Comparison of ENCODE assay signal across 1 cellular context in the genomic region with DNA sequence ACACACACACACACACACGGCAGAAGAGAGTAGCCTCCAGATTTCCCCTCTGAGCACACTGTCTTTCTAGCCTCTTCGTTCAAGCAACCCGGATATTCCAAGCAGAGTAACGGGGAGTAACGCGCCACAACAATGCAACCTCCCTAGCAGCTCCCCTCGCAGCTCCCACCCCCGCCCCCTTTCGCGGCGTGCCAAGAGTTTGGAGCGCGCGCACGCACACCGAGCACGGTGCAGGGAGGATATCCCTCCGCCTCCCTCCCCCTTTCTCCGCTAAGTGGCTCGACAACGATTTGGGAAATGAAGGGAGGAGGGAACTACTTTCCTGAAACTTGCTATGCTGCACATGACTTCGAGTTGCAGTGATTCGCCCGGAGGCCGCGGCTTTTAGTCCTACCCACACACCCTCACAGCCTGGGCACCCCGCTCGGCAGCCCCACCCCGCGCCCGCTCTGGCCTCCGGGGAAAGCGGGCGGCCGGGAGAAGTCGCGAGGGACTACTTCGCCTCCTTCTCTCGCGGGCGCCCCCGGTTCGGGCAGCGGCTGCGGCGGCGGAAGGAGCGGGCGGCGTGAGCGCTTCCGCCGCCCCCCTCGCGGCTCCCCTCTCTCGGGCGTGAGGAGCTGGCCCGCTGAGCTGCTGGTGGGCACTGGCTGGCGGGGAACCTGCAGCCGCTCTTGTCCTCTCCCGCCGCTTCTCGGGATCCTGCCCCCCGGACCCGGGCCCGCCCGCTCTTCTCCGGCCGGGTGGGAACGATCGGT.
A peak's percentile ranks its signal among the peaks of the same experiment; 100 is the strongest.
TF ChIP-seq lines count a peak whose summit lies in the region.

No MANE protein-coding gene starts in this region.

TF ChIP-seq in HepG2, 621 proteins besides CTCF, POLR2A, EP300 and RAD21 (continued from another document and continues in another):
- TF ChIP-seq ZNF446 (CRISPR knock-in tag; IDR thresholded peaks at IDR 0.05) (peak; percentile 65; the same call in 1 of the 2 replicates), ZNF747 (CRISPR knock-in tag; IDR thresholded peaks at IDR 0.05; ENCODE audit: borderline replicate concordance) (no peak), SOX5 (CRISPR knock-in tag; IDR thresholded peaks at IDR 0.05; ENCODE audit: borderline replicate concordance) (0 out of 2 replicates have a peak, but pooled peaks have one; percentile 6), SATB2 (CRISPR knock-in tag; IDR thresholded peaks at IDR 0.05) (no peak), NCOA2 (CRISPR knock-in tag; IDR thresholded peaks at IDR 0.05) (no peak), ZNF549 (CRISPR knock-in tag; IDR thresholded peaks at IDR 0.05) (no peak), TBX3 (IDR thresholded peaks at IDR 0.05; ENCODE audit: borderline replicate concordance) (0 out of 2 replicates have a peak, but pooled peaks have one; percentile 28), ASH2L (IDR thresholded peaks at IDR 0.05; ENCODE audit: insufficient read length, low read depth, low read length) (peak; percentile 93), RXRB (CRISPR knock-in tag; IDR thresholded peaks at IDR 0.05; ENCODE audit: borderline replicate concordance) (no peak), TAF15 (IDR thresholded peaks at IDR 0.05; ENCODE audit: low read depth, low read length, poor library complexity, severe bottlenecking) (peak; percentile 27), ATRX (CRISPR knock-in tag; IDR thresholded peaks at IDR 0.05; ENCODE audit: borderline replicate concordance) (no peak), ZNF83 (CRISPR knock-in tag; IDR thresholded peaks at IDR 0.05; ENCODE audit: borderline replicate concordance) (no peak), NCOA5 (CRISPR knock-in tag; IDR thresholded peaks at IDR 0.05) (no peak), CREM (IDR thresholded peaks at IDR 0.05) (peak; percentile 42; the same call in 1 of the 2 replicates), CREM (CRISPR knock-in tag; IDR thresholded peaks at IDR 0.05) (no peak), ATF4 (CRISPR knock-in tag; IDR thresholded peaks at IDR 0.05) (no peak; a peak in 1 of 4 replicates), ZNF251 (CRISPR knock-in tag; IDR thresholded peaks at IDR 0.05) (0 out of 2 replicates have a peak, but pooled peaks have one; percentile 73), ZFX (CRISPR knock-in tag; IDR thresholded peaks at IDR 0.05; ENCODE audit: low read depth) (peak; percentile 63), SMC3 (IDR thresholded peaks at IDR 0.05; ENCODE audit: low read length) (no peak), ZNF20 (CRISPR knock-in tag; IDR thresholded peaks at IDR 0.05) (no peak), NFE2 (CRISPR knock-in tag; IDR thresholded peaks at IDR 0.05) (no peak), LCORL (IDR thresholded peaks at IDR 0.05) (peak; percentile 85), LCORL (CRISPR knock-in tag; IDR thresholded peaks at IDR 0.05) (no peak), FOXM1 (CRISPR knock-in tag; IDR thresholded peaks at IDR 0.05) (no peak), ZNF138 (CRISPR knock-in tag; IDR thresholded peaks at IDR 0.05; ENCODE audit: low read depth) (no peak), ZNF367 (CRISPR knock-in tag; IDR thresholded peaks at IDR 0.05; ENCODE audit: borderline replicate concordance) (no peak), BCL6 (CRISPR knock-in tag; IDR thresholded peaks at IDR 0.05) (no peak), ZMYM3 (CRISPR knock-in tag; IDR thresholded peaks at IDR 0.05) (no peak), ZNF749 (CRISPR knock-in tag; IDR thresholded peaks at IDR 0.05; ENCODE audit: borderline replicate concordance) (no peak; the same call in 1 of the 2 replicates), SALL2 (CRISPR knock-in tag; IDR thresholded peaks at IDR 0.05) (0 out of 2 replicates have a peak, but pooled peaks have one; percentile 30), ATF3 (CRISPR knock-in tag; IDR thresholded peaks at IDR 0.05) (0 out of 2 replicates have a peak, but pooled peaks have one; percentile 2), SP2 (CRISPR knock-in tag; IDR thresholded peaks at IDR 0.05) (no peak), EZH2 (conservative IDR thresholded peaks at IDR 0.05; ENCODE audit: low read depth, low read length) (no peak), ZNF839 (CRISPR knock-in tag; IDR thresholded peaks at IDR 0.05; ENCODE audit: borderline replicate concordance) (no peak), SIN3B (IDR thresholded peaks at IDR 0.05; ENCODE audit: low read length) (no peak), ZNF343 (CRISPR knock-in tag; IDR thresholded peaks at IDR 0.05) (0 out of 2 replicates have a peak, but pooled peaks have one; percentile 18), ZNF12 (CRISPR knock-in tag; IDR thresholded peaks at IDR 0.05) (0 out of 2 replicates have a peak, but pooled peaks have one; percentile 35), GLI4 (CRISPR knock-in tag; IDR thresholded peaks at IDR 0.05; ENCODE audit: borderline replicate concordance) (no peak), ZBTB7A (CRISPR knock-in tag; IDR thresholded peaks at IDR 0.05) (no peak), MTA1 (CRISPR knock-in tag; IDR thresholded peaks at IDR 0.05; ENCODE audit: borderline replicate concordance) (peak; percentile 78; the same call in 1 of the 2 replicates), MXD4 (CRISPR knock-in tag; IDR thresholded peaks at IDR 0.05) (no peak)
- TF ChIP-seq, protein P1, sequence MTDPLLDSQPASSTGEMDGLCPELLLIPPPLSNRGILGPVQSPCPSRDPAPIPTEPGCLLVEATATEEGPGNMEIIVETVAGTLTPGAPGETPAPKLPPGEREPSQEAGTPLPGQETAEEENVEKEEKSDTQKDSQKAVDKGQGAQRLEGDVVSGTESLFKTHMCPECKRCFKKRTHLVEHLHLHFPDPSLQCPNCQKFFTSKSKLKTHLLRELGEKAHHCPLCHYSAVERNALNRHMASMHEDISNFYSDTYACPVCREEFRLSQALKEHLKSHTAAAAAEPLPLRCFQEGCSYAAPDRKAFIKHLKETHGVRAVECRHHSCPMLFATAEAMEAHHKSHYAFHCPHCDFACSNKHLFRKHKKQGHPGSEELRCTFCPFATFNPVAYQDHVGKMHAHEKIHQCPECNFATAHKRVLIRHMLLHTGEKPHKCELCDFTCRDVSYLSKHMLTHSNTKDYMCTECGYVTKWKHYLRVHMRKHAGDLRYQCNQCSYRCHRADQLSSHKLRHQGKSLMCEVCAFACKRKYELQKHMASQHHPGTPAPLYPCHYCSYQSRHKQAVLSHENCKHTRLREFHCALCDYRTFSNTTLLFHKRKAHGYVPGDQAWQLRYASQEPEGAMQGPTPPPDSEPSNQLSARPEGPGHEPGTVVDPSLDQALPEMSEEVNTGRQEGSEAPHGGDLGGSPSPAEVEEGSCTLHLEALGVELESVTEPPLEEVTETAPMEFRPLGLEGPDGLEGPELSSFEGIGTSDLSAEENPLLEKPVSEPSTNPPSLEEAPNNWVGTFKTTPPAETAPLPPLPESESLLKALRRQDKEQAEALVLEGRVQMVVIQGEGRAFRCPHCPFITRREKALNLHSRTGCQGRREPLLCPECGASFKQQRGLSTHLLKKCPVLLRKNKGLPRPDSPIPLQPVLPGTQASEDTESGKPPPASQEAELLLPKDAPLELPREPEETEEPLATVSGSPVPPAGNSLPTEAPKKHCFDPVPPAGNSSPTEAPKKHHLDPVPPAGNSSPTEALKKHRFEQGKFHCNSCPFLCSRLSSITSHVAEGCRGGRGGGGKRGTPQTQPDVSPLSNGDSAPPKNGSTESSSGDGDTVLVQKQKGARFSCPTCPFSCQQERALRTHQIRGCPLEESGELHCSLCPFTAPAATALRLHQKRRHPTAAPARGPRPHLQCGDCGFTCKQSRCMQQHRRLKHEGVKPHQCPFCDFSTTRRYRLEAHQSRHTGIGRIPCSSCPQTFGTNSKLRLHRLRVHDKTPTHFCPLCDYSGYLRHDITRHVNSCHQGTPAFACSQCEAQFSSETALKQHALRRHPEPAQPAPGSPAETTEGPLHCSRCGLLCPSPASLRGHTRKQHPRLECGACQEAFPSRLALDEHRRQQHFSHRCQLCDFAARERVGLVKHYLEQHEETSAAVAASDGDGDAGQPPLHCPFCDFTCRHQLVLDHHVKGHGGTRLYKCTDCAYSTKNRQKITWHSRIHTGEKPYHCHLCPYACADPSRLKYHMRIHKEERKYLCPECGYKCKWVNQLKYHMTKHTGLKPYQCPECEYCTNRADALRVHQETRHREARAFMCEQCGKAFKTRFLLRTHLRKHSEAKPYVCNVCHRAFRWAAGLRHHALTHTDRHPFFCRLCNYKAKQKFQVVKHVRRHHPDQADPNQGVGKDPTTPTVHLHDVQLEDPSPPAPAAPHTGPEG (CRISPR knock-in tag; IDR thresholded peaks at IDR 0.05), result no peak
- TF ChIP-seq, protein P2, sequence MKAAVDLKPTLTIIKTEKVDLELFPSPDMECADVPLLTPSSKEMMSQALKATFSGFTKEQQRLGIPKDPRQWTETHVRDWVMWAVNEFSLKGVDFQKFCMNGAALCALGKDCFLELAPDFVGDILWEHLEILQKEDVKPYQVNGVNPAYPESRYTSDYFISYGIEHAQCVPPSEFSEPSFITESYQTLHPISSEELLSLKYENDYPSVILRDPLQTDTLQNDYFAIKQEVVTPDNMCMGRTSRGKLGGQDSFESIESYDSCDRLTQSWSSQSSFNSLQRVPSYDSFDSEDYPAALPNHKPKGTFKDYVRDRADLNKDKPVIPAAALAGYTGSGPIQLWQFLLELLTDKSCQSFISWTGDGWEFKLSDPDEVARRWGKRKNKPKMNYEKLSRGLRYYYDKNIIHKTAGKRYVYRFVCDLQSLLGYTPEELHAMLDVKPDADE (CRISPR knock-in tag; IDR thresholded peaks at IDR 0.05), result no peak
- TF ChIP-seq, protein P3, sequence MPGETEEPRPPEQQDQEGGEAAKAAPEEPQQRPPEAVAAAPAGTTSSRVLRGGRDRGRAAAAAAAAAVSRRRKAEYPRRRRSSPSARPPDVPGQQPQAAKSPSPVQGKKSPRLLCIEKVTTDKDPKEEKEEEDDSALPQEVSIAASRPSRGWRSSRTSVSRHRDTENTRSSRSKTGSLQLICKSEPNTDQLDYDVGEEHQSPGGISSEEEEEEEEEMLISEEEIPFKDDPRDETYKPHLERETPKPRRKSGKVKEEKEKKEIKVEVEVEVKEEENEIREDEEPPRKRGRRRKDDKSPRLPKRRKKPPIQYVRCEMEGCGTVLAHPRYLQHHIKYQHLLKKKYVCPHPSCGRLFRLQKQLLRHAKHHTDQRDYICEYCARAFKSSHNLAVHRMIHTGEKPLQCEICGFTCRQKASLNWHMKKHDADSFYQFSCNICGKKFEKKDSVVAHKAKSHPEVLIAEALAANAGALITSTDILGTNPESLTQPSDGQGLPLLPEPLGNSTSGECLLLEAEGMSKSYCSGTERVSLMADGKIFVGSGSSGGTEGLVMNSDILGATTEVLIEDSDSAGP (CRISPR knock-in tag; IDR thresholded peaks at IDR 0.05; ENCODE audit: borderline replicate concordance), result peak; percentile 61; the same call in 1 of the 2 replicates
- TF ChIP-seq, protein P4, sequence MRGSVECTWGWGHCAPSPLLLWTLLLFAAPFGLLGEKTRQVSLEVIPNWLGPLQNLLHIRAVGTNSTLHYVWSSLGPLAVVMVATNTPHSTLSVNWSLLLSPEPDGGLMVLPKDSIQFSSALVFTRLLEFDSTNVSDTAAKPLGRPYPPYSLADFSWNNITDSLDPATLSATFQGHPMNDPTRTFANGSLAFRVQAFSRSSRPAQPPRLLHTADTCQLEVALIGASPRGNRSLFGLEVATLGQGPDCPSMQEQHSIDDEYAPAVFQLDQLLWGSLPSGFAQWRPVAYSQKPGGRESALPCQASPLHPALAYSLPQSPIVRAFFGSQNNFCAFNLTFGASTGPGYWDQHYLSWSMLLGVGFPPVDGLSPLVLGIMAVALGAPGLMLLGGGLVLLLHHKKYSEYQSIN (CRISPR knock-in tag; IDR thresholded peaks at IDR 0.05; ENCODE audit: borderline replicate concordance), result no peak
- TF ChIP-seq, protein P5, sequence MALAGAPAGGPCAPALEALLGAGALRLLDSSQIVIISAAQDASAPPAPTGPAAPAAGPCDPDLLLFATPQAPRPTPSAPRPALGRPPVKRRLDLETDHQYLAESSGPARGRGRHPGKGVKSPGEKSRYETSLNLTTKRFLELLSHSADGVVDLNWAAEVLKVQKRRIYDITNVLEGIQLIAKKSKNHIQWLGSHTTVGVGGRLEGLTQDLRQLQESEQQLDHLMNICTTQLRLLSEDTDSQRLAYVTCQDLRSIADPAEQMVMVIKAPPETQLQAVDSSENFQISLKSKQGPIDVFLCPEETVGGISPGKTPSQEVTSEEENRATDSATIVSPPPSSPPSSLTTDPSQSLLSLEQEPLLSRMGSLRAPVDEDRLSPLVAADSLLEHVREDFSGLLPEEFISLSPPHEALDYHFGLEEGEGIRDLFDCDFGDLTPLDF (CRISPR knock-in tag; IDR thresholded peaks at IDR 0.05), result no peak; the same call in 1 of the 2 replicates
- TF ChIP-seq, protein P6, sequence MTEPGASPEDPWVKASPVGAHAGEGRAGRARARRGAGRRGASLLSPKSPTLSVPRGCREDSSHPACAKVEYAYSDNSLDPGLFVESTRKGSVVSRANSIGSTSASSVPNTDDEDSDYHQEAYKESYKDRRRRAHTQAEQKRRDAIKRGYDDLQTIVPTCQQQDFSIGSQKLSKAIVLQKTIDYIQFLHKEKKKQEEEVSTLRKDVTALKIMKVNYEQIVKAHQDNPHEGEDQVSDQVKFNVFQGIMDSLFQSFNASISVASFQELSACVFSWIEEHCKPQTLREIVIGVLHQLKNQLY (CRISPR knock-in tag; IDR thresholded peaks at IDR 0.05), result no peak
- TF ChIP-seq, protein P7, sequence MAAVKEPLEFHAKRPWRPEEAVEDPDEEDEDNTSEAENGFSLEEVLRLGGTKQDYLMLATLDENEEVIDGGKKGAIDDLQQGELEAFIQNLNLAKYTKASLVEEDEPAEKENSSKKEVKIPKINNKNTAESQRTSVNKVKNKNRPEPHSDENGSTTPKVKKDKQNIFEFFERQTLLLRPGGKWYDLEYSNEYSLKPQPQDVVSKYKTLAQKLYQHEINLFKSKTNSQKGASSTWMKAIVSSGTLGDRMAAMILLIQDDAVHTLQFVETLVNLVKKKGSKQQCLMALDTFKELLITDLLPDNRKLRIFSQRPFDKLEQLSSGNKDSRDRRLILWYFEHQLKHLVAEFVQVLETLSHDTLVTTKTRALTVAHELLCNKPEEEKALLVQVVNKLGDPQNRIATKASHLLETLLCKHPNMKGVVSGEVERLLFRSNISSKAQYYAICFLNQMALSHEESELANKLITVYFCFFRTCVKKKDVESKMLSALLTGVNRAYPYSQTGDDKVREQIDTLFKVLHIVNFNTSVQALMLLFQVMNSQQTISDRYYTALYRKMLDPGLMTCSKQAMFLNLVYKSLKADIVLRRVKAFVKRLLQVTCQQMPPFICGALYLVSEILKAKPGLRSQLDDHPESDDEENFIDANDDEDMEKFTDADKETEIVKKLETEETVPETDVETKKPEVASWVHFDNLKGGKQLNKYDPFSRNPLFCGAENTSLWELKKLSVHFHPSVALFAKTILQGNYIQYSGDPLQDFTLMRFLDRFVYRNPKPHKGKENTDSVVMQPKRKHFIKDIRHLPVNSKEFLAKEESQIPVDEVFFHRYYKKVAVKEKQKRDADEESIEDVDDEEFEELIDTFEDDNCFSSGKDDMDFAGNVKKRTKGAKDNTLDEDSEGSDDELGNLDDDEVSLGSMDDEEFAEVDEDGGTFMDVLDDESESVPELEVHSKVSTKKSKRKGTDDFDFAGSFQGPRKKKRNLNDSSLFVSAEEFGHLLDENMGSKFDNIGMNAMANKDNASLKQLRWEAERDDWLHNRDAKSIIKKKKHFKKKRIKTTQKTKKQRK (IDR thresholded peaks at IDR 0.05; ENCODE audit: low read length), result no peak
